ENCODE assay signal across 8 cellular contexts in genomic region chr10:97292097-97292861, GRCh38. TPM values are rescaled to one million over a fixed set of nuclear protein-coding genes. Genes with fewer than 3 reads are reported as not detected.
A peak's percentile ranks its signal among the peaks of the same experiment; 100 is the strongest.
DNase-seq lines count a peak whose midpoint lies in the region; ATAC-seq and TF ChIP-seq lines count a peak whose summit lies in the region.

Gene ARHGAP19 (minus strand): TSS chr10:97292637. CDS start chr10:97292627, 10 bp downstream.

- H3K4me3 ChIP-seq in Karpas-422 (ENCODE audit: low read length) (peak within 1 kb of the TSS; percentile 84), esophagus squamous epithelium (peak within 1 kb of the TSS; percentile 74 to 97 (median 86))

- TF ChIP-seq CTCF in esophagus squamous epithelium (IDR thresholded peaks at IDR 0.05): peak in 1 of 6 experiments; percentile 1

- no peaks in the 10 kb centered on the region for H3K27me3 ChIP-seq in Karpas-422 (ENCODE audit: low read length)
- H3K27me3 ChIP-seq in esophagus squamous epithelium: no peaks in the 10 kb centered on the region

- no peaks in the 10 kb centered on the region for H4K20me1 ChIP-seq in Karpas-422 (ENCODE audit: insufficient read depth, low read depth, low read length)

- intact Hi-C loops in esophagus squamous epithelium (cut with DNase I): no loop called here

- H3K36me3 ChIP-seq in Karpas-422 (ENCODE audit: insufficient read depth, low read length) (no peaks in the 10 kb centered on the region), esophagus squamous epithelium (peaks cover 0 to 11% (median 0%) of the 10 kb centered on the region in 3 donors)

- WGBS in esophagus squamous epithelium, 2 donors: 0 to 1% methylated on average over 27 to 39 of the region's 55 CpGs

- no peaks in the 10 kb centered on the region for H3K9me2 ChIP-seq in Karpas-422 (replicated peaks; ENCODE audit: insufficient read depth, low read length)

- H3K9ac ChIP-seq in Karpas-422 (ENCODE audit: low read length): peak within 1 kb of the TSS; percentile 96

- TF ChIP-seq POLR2A in esophagus squamous epithelium (IDR thresholded peaks at IDR 0.05): peak in 3 of 4 donors; percentile 10 to 91 (median 82)

- peak within 1 kb of the TSS; percentile 79 for H3K4me2 ChIP-seq in Karpas-422 (ENCODE audit: low read depth, low read length, poor library complexity, severe bottlenecking)

- peak within 1 kb of the TSS; percentile 84 for H3K27ac ChIP-seq in Karpas-422 (ENCODE audit: low read length)
- H3K27ac ChIP-seq in esophagus squamous epithelium: peak within 1 kb of the TSS; percentile 91 to 99 (median 97)

- H3K9me3 ChIP-seq in Karpas-422 (ENCODE audit: low read length) (no peaks in the 10 kb centered on the region), esophagus squamous epithelium (no peaks in the 10 kb centered on the region)

- DNase-seq in Daoy (ENCODE audit: low read depth) (peak; percentile 96), Karpas-422 (peak; percentile 96), RKO (ENCODE audit: low spot score) (peak; percentile 99), activated T-helper 1 cell treated with Interleukin-2 at 50 U/mL for 16 hours (ENCODE audit: low read depth) (peak; percentile 81), esophagus squamous epithelium (lab: John Stamatoyannopoulos, UW) (peak; percentile 84), myocyte (ENCODE audit: low read depth) (peak; percentile 99)
- DNase-seq in stimulated activated CD8-positive, alpha-beta memory T cell treated with anti-CD3 and anti-CD28 coated beads, Interleukin-7, amount 100 ng/mL, for 48 hours (ENCODE audit: extremely low read depth in 1 of 2, low read depth in 1 of 2): peak; percentile 78 to 95

- peak within 1 kb of the TSS; percentile 53; the same call in 1 of the 2 replicates for H2AFZ ChIP-seq in Karpas-422 (ENCODE audit: low read length)

- peak; percentile 93 for ATAC-seq in GM21825 (IDR thresholded peaks at IDR 0.05; ENCODE audit: unreplicated experiment)

- H3K4me1 ChIP-seq in Karpas-422 (ENCODE audit: low read length) (peaks cover 6% of the 10 kb centered on the region; the same call in 1 of the 2 replicates), esophagus squamous epithelium (peaks cover 5 to 15% (median 7%) of the 10 kb centered on the region in 3 donors)

- H3K79me2 ChIP-seq in Karpas-422 (ENCODE audit: low read length): peaks cover 16% of the 10 kb centered on the region

RNA-seq across cellular contexts. Expression of gene ARHGAP19, which starts in this region (rescaled TPM):
- total RNA-seq in Daoy (2014; rRNA removed; shearing (Covaris generic)): 9.8 and 11.4 TPM in 2 replicates
- total RNA-seq in Karpas-422 (2014; rRNA removed; shearing (Covaris generic); ENCODE audit: low replicate concordance): 10.4 and 11.4 TPM in 2 replicates
- total RNA-seq in esophagus squamous epithelium: 10 to 100 TPM in 1 of 4 donors, 1 to 10 TPM in 3; 3.7 to 15.4 (median 7.5) TPM
- 4.7 and 4.8 TPM in 2 replicates for total RNA-seq in myocyte
- 6.0 TPM for polyA plus RNA-seq in myocyte (2012)

Comparison
In these comparisons a context has a peak if more than half of its experiments do, and no peak if none do; other contexts are left out.
1. Peak in every context shown above with its lines: DNase-seq, ATAC-seq, H3K4me3 ChIP-seq and H3K27ac ChIP-seq.